Comparison of ENCODE assay signal across 22 cellular contexts in the genomic region with DNA sequence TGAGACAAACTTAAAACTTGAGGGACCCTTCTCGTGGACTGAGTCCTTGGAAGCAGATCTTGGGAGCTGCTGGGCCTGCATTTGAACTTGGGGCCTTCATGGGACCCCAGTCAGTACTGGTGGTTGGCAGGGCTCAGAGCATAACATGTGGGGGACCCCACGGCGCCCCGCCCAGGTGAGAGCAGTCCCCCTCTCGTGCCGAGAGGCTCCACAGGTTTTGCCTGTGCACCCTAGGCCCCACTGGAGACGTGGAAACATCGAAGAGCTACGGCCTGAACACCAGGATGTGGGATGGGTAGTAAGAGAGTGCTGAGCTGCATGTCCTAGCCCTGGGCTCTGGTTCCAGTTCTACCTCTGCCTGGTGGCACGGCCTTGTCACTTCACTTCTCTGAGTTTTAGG.
DNase-seq lines count a peak whose midpoint lies in the region; ATAC-seq and TF ChIP-seq lines count a peak whose summit lies in the region.
"Had no signal": no experiment of that assay in that cellular context is flagged by ENCODE, and none has a peak within 500 bp of the region (broad histone marks: within the 10 kb centered on the region; RNA-seq: fewer than 3 reads in every experiment).

No MANE protein-coding gene starts in this region.

- H3K4me1 ChIP-seq in gastroesophageal sphincter (peaks cover 0 to 59% (median 0%) of the 10 kb centered on the region in 3 donors), trophoblast cell (ENCODE audit: control insufficient read depth in 1 of 2, insufficient read depth in 2 of 2, low read length in 2 of 2) (peaks cover 0 to 5% of the 10 kb centered on the region in 2 experiments), aorta (ENCODE audit: control insufficient read depth in 1 of 2, insufficient read depth in 2 of 2, low read length in 2 of 2) (no peaks in the 10 kb centered on the region)
- H3K4me1 ChIP-seq: HAP-1, SJCRH30 had no signal

- H3K79me2 ChIP-seq in trophoblast cell (ENCODE audit: control insufficient read depth, insufficient read depth, low read length, poor library complexity), result no peaks in the 10 kb centered on the region

- no peaks in the 10 kb centered on the region for H3K9me3 ChIP-seq in gastroesophageal sphincter
- peaks cover 3% of the 10 kb centered on the region for H3K9me3 ChIP-seq in trophoblast cell (ENCODE audit: insufficient read depth, low read depth, low read length)
- no peaks in the 10 kb centered on the region for H3K9me3 ChIP-seq in aorta (ENCODE audit: control insufficient read depth, low read length)
- H3K9me3 ChIP-seq: HAP-1, SJCRH30 had no signal

- no peak overlapping the region for H2BK5ac ChIP-seq in trophoblast cell (ENCODE audit: low read depth, low read length, poor library complexity)

- H3K27ac ChIP-seq in gastroesophageal sphincter (peak overlapping the region in 3 of 4 donors; percentile 56 to 70 (median 70)), trophoblast cell (ENCODE audit: low read depth, low read length) (no peak overlapping the region), aorta (ENCODE audit: low read depth in 1 of 2, low read length in 2 of 2) (peak overlapping the region in 1 of 2 donors; percentile 22)
- H3K27ac ChIP-seq: 22Rv1, HL-60, KMS-11, PC-9, RWPE1, SJCRH30 had no signal

- no peak overlapping the region for H3K27ac Mint-ChIP-seq in progenitor cell of endocrine pancreas
- H3K27ac Mint-ChIP-seq: B cell had no signal

- no peak for ATAC-seq in Right ventricle myocardium inferior
- ATAC-seq in left cardiac atrium, result no peak
- no peak for ATAC-seq in gastroesophageal sphincter
- ATAC-seq in aorta (ENCODE audit: low FRiP score), result peak; percentile 41
- ATAC-seq in GM18519 (IDR thresholded peaks at IDR 0.05; ENCODE audit: low FRiP score, unreplicated experiment), result no peak

- H3K79me1 ChIP-seq in trophoblast cell (ENCODE audit: low read length), result peaks cover 4% of the 10 kb centered on the region

- H3K27me3 ChIP-seq in gastroesophageal sphincter (no peaks in the 10 kb centered on the region), trophoblast cell (ENCODE audit: insufficient read depth, low read length) (no peaks in the 10 kb centered on the region), aorta (ENCODE audit: control insufficient read depth in 1 of 2, insufficient read depth in 2 of 2, low read length in 1 of 2) (no peaks in the 10 kb centered on the region)
- H3K27me3 ChIP-seq: SJCRH30 had no signal

- no peak for TF ChIP-seq POLR2A in gastroesophageal sphincter (IDR thresholded peaks at IDR 0.05)

- no peak overlapping the region for H3K9ac ChIP-seq in trophoblast cell (ENCODE audit: low read length)
- H3K9ac ChIP-seq: KMS-11 had no signal

- no peak overlapping the region for H3K4me3 Mint-ChIP-seq in progenitor cell of endocrine pancreas (ENCODE audit: low read depth)
- H3K4me3 Mint-ChIP-seq: B cell had no signal

- H2AFZ ChIP-seq in trophoblast cell (ENCODE audit: insufficient read depth, low read length, poor library complexity), result no peak overlapping the region
- H2AFZ ChIP-seq: PC-9 had no signal

- H3K4me2 ChIP-seq in trophoblast cell (ENCODE audit: low read length), result no peak overlapping the region
- H3K4me2 ChIP-seq: KMS-11, PC-9 had no signal

- intact Hi-C loops in Right ventricle myocardium inferior (cut with DNase I), result no loop called here
- intact Hi-C loops in left cardiac atrium (cut with DNase I), result no loop called here
- intact Hi-C loops in aorta (cut with DNase I), result no loop called here

- H3K23ac ChIP-seq in trophoblast cell (ENCODE audit: low read length), result no peak overlapping the region

- no peak overlapping the region for H2AK5ac ChIP-seq in trophoblast cell (ENCODE audit: low read length)

- no peaks in the 10 kb centered on the region for H3K36me3 ChIP-seq in gastroesophageal sphincter
- no peaks in the 10 kb centered on the region for H3K36me3 ChIP-seq in trophoblast cell (ENCODE audit: control insufficient read depth in 1 of 2, insufficient read depth in 2 of 2, low read length in 2 of 2)
- H3K36me3 ChIP-seq in aorta (ENCODE audit: control insufficient read depth in 1 of 2, insufficient read depth in 2 of 2, low read length in 1 of 2), result no peaks in the 10 kb centered on the region
- H3K36me3 ChIP-seq: HAP-1, SJCRH30 had no signal

- peaks cover 3% of the 10 kb centered on the region for H3K36me3 Mint-ChIP-seq in progenitor cell of endocrine pancreas (ENCODE audit: insufficient read depth)

- TF ChIP-seq CTCF in gastroesophageal sphincter (IDR thresholded peaks at IDR 0.05), result no peak
- no peak for TF ChIP-seq CTCF in progenitor cell of endocrine pancreas (IDR thresholded peaks at IDR 0.05; ENCODE audit: unreplicated experiment)

- no peaks in the 10 kb centered on the region for H3K27me3 Mint-ChIP-seq in progenitor cell of endocrine pancreas
- H3K27me3 Mint-ChIP-seq: B cell had no signal

- H3K9me3 Mint-ChIP-seq in progenitor cell of endocrine pancreas (ENCODE audit: low read depth), result peaks cover 6% of the 10 kb centered on the region

- H3K4ac ChIP-seq in trophoblast cell (ENCODE audit: low read depth, low read length), result no peak overlapping the region

- H4K12ac ChIP-seq in trophoblast cell (ENCODE audit: low read depth, low read length), result no peak overlapping the region

- no peak overlapping the region for H2BK120ac ChIP-seq in trophoblast cell (ENCODE audit: insufficient read depth, low read length, poor library complexity)

- H3K4me1 Mint-ChIP-seq in progenitor cell of endocrine pancreas (ENCODE audit: low read depth), result peaks cover 3% of the 10 kb centered on the region
- H3K4me1 Mint-ChIP-seq: B cell had no signal

- no peak overlapping the region for H2BK12ac ChIP-seq in trophoblast cell (ENCODE audit: low read length)

- peak overlapping the region; percentile 13 for H4K8ac ChIP-seq in trophoblast cell (ENCODE audit: low read depth, low read length)

- H4K91ac ChIP-seq in trophoblast cell (ENCODE audit: low read depth, low read length), result no peak overlapping the region

- no peak overlapping the region for H3K4me3 ChIP-seq in gastroesophageal sphincter
- H3K4me3 ChIP-seq in trophoblast cell (ENCODE audit: low read depth, low read length), result no peak overlapping the region
- H3K4me3 ChIP-seq in aorta (ENCODE audit: low read length in 2 of 2), result no peak overlapping the region
- H3K4me3 ChIP-seq: HAP-1, PC-9, SJCRH30 had no signal

- no peak overlapping the region for H3K18ac ChIP-seq in trophoblast cell (ENCODE audit: low read length)

- DNase-seq in Right ventricle myocardium inferior (ENCODE audit: missing footprints) (peak; percentile 16), left cardiac atrium (no peak), trophoblast cell (no peak), aorta (no peak), midbrain (lab: John Stamatoyannopoulos, UW) (no peak), progenitor cell of endocrine pancreas (ENCODE audit: low spot score, unreplicated experiment) (no peak)
- DNase-seq: DMS 273 treated with DMSO at 0.1 percent for 48 hours, DND-41, MV-4-11, NCI-H1694 treated with DMSO at 0.1 percent for 48 hours, NCI-H2227 treated with DMSO at 0.1 percent for 48 hours, NCI-H524, PC-9, SJCRH30 had no signal

- 88 to 100% methylated on average over 1 to 3 of the region's 10 CpGs for WGBS in gastroesophageal sphincter (ENCODE audit: low coverage in 1 of 2), 2 donors
- WGBS in trophoblast cell (ENCODE audit: extremely low coverage, insufficient coverage, insufficient read length), result no CpG with 5 or more reads among the region's 10 CpGs
- 93 to 96% methylated on average over 10 of the region's 10 CpGs for whole genome bisulfite sequencing in aorta, 2 donors

- TF ChIP-seq EP300 in gastroesophageal sphincter (IDR thresholded peaks at IDR 0.05), result no peak

- H3K14ac ChIP-seq in trophoblast cell (ENCODE audit: low read length), result no peak overlapping the region
